ENCODE assay signal across 11 cellular contexts in the genomic region with DNA sequence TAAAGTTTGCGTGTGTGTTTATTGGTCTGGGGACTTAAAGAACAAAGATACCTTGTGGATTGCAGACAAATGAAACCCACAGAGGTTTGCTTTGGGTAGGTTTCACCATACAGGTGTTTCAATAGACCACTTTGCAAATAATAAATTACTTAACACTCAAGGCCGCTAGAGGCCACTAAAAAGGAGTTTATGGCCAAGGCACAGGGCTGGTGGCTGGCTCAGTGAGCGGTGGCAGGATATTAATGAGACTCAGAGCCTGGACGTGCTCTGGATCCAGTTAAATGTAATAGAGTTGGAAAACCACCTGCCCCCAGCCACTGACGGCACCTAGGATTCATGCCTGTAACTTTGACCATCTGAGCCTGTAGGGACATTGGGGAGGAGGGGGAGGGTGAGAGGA. TPM values are rescaled to one million over a fixed set of nuclear protein-coding genes. Genes with fewer than 3 reads are reported as not detected.
DNase-seq lines count a peak whose midpoint lies in the region; ATAC-seq, FAIRE-seq and TF ChIP-seq lines count a peak whose summit lies in the region.
"Had no signal": no experiment of that assay in that cellular context is flagged by ENCODE, and none has a peak within 500 bp of the region (broad histone marks: within the 10 kb centered on the region; RNA-seq: fewer than 3 reads in every experiment).

No MANE protein-coding gene starts in this region.

- no peaks in the 10 kb centered on the region for H3K36me3 ChIP-seq in right atrium auricular region

- peak in 1 of 2 donors; percentile 50 for TF ChIP-seq CTCF in right atrium auricular region (IDR thresholded peaks at IDR 0.05)
- peak; percentile 16 for TF ChIP-seq CTCF in fibroblast of villous mesenchyme (IDR thresholded peaks at IDR 0.05; ENCODE audit: insufficient read depth, low read depth, low read length)

- H3K9me3 ChIP-seq in right atrium auricular region: no peaks in the 10 kb centered on the region

- H3K4me1 ChIP-seq in right atrium auricular region: no peaks in the 10 kb centered on the region

- no peak for FAIRE-seq in urothelium cell line (lab: Jason Lieb, UNC)

- H3K4me3 ChIP-seq in right atrium auricular region (no peak overlapping the region), fibroblast of villous mesenchyme (ENCODE audit: low read depth, low read length) (no peak overlapping the region)

- no peak overlapping the region for H3K27ac ChIP-seq in right atrium auricular region

- no peaks in the 10 kb centered on the region for H3K27me3 ChIP-seq in right atrium auricular region

- DNase-seq in Right ventricle myocardium inferior (ENCODE audit: missing footprints) (no peak), right atrium auricular region (ENCODE audit: low spot score) (no peak), NCI-H748 treated with DMSO at 0.1 percent for 48 hours (lab: John Stamatoyannopoulos, UW) (peak; percentile 1), fibroblast of villous mesenchyme (ENCODE audit: low read depth) (peak; percentile 5), urothelium cell line (ENCODE audit: low spot score) (peak; percentile 41), T-helper 9 cell (no peak), ureter (ENCODE audit: low spot score) (no peak)
- DNase-seq: activated CD8-positive, alpha-beta memory T cell treated with anti-CD3 and anti-CD28 coated beads for 24 hours; glutamatergic neuron; NCI-H2227 treated with DMSO at 0.1 percent for 48 hours had no signal

- intact Hi-C loops in Right ventricle myocardium inferior (cut with DNase I): loop anchor here (1.0 kb wide), 1 partner anchor 75 kb away; no protein-coding TSS in a partner anchor

- peak; percentile 63 for ATAC-seq in Right ventricle myocardium inferior
- ATAC-seq in HG03097 (IDR thresholded peaks at IDR 0.05; ENCODE audit: low FRiP score, unreplicated experiment): no peak

RNA-seq across cellular contexts. Expression of a gene that starts 44.5 kb away (rescaled TPM):
- total RNA-seq in Right ventricle myocardium inferior (0.38 TPM), right atrium auricular region (under 1 TPM in 1 of 2 donors, not detected in 1; 0.98 TPM), fibroblast of villous mesenchyme (not detected in 2 replicates), ureter (not detected)

RNA-seq across cellular contexts. Expression of a gene that starts 59.1 kb away (rescaled TPM):
- not detected for total RNA-seq in Right ventricle myocardium inferior
- not detected for total RNA-seq in right atrium auricular region
- total RNA-seq in fibroblast of villous mesenchyme: not detected in 2 replicates
- total RNA-seq in ureter: not detected

Comparison
In these comparisons a context has a peak if more than half of its experiments do, and no peak if none do; other contexts are left out.
1. DNase-seq: peak in NCI-H748 treated with DMSO at 0.1 percent for 48 hours (single experiment), fibroblast of villous mesenchyme (single experiment) and urothelium cell line (single experiment); none in Right ventricle myocardium inferior (single experiment), right atrium auricular region (single experiment), T-helper 9 cell (single experiment) and ureter (single experiment).